ENCODE assay signal across 1 cellular context in the genomic region with DNA sequence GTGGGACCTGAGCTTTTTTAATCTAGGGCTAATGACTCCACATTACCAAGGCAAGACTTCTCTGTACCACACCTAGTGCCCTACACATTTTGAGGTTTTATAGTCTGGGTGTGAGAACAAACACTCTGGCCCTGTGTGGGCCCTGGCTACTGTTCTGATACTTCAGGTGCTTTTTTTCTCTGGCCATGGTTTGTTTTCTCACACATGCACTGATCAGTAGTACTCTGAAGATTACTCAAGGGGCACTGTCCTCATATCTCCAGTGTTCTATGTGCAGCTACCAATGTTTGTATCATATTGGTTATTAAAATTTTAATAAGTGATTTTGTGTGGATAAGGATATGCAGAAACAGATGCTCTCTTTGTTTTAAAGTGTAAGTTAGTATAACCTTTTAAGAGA.
TF ChIP-seq lines count a peak whose summit lies in the region.

No MANE protein-coding gene starts in this region.

TF ChIP-seq in HepG2, 621 proteins besides CTCF, POLR2A, EP300 and RAD21 (continued from another document):
- TF ChIP-seq, protein P1, sequence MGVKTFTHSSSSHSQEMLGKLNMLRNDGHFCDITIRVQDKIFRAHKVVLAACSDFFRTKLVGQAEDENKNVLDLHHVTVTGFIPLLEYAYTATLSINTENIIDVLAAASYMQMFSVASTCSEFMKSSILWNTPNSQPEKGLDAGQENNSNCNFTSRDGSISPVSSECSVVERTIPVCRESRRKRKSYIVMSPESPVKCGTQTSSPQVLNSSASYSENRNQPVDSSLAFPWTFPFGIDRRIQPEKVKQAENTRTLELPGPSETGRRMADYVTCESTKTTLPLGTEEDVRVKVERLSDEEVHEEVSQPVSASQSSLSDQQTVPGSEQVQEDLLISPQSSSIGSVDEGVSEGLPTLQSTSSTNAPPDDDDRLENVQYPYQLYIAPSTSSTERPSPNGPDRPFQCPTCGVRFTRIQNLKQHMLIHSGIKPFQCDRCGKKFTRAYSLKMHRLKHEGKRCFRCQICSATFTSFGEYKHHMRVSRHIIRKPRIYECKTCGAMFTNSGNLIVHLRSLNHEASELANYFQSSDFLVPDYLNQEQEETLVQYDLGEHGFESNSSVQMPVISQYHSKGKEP (CRISPR knock-in tag; IDR thresholded peaks at IDR 0.05) = no peak
- TF ChIP-seq, protein P2, sequence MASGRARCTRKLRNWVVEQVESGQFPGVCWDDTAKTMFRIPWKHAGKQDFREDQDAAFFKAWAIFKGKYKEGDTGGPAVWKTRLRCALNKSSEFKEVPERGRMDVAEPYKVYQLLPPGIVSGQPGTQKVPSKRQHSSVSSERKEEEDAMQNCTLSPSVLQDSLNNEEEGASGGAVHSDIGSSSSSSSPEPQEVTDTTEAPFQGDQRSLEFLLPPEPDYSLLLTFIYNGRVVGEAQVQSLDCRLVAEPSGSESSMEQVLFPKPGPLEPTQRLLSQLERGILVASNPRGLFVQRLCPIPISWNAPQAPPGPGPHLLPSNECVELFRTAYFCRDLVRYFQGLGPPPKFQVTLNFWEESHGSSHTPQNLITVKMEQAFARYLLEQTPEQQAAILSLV (CRISPR knock-in tag; IDR thresholded peaks at IDR 0.05; ENCODE audit: borderline replicate concordance) = no peak
- TF ChIP-seq GRHL1 (CRISPR knock-in tag; conservative IDR thresholded peaks at IDR 0.05) (no peak), SRSF1 (optimal IDR thresholded peaks at IDR 0.05; ENCODE audit: low read depth, low read length) (no peak), SKI (IDR thresholded peaks at IDR 0.05; ENCODE audit: partially characterized antibody) (no peak), PRMT3 (CRISPR knock-in tag; IDR thresholded peaks at IDR 0.05; ENCODE audit: borderline replicate concordance, low read depth) (no peak), XRCC5 (optimal IDR thresholded peaks at IDR 0.05; ENCODE audit: low read length) (no peak), JUNB (CRISPR knock-in tag; IDR thresholded peaks at IDR 0.05; ENCODE audit: borderline replicate concordance) (no peak), TAF15 (IDR thresholded peaks at IDR 0.05; ENCODE audit: low read depth, low read length, poor library complexity, severe bottlenecking) (no peak), ZNF101 (CRISPR knock-in tag; IDR thresholded peaks at IDR 0.05; ENCODE audit: borderline replicate concordance, low read depth) (no peak), ZNF543 (CRISPR knock-in tag; IDR thresholded peaks at IDR 0.05) (no peak)
- TF ChIP-seq, protein P3, sequence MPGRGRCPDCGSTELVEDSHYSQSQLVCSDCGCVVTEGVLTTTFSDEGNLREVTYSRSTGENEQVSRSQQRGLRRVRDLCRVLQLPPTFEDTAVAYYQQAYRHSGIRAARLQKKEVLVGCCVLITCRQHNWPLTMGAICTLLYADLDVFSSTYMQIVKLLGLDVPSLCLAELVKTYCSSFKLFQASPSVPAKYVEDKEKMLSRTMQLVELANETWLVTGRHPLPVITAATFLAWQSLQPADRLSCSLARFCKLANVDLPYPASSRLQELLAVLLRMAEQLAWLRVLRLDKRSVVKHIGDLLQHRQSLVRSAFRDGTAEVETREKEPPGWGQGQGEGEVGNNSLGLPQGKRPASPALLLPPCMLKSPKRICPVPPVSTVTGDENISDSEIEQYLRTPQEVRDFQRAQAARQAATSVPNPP (CRISPR knock-in tag; IDR thresholded peaks at IDR 0.05) = no peak
- TF ChIP-seq, protein P4, sequence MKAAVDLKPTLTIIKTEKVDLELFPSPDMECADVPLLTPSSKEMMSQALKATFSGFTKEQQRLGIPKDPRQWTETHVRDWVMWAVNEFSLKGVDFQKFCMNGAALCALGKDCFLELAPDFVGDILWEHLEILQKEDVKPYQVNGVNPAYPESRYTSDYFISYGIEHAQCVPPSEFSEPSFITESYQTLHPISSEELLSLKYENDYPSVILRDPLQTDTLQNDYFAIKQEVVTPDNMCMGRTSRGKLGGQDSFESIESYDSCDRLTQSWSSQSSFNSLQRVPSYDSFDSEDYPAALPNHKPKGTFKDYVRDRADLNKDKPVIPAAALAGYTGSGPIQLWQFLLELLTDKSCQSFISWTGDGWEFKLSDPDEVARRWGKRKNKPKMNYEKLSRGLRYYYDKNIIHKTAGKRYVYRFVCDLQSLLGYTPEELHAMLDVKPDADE (CRISPR knock-in tag; IDR thresholded peaks at IDR 0.05) = no peak
- TF ChIP-seq, protein P5, sequence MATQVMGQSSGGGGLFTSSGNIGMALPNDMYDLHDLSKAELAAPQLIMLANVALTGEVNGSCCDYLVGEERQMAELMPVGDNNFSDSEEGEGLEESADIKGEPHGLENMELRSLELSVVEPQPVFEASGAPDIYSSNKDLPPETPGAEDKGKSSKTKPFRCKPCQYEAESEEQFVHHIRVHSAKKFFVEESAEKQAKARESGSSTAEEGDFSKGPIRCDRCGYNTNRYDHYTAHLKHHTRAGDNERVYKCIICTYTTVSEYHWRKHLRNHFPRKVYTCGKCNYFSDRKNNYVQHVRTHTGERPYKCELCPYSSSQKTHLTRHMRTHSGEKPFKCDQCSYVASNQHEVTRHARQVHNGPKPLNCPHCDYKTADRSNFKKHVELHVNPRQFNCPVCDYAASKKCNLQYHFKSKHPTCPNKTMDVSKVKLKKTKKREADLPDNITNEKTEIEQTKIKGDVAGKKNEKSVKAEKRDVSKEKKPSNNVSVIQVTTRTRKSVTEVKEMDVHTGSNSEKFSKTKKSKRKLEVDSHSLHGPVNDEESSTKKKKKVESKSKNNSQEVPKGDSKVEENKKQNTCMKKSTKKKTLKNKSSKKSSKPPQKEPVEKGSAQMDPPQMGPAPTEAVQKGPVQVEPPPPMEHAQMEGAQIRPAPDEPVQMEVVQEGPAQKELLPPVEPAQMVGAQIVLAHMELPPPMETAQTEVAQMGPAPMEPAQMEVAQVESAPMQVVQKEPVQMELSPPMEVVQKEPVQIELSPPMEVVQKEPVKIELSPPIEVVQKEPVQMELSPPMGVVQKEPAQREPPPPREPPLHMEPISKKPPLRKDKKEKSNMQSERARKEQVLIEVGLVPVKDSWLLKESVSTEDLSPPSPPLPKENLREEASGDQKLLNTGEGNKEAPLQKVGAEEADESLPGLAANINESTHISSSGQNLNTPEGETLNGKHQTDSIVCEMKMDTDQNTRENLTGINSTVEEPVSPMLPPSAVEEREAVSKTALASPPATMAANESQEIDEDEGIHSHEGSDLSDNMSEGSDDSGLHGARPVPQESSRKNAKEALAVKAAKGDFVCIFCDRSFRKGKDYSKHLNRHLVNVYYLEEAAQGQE (IDR thresholded peaks at IDR 0.05; ENCODE audit: borderline replicate concordance in 1 of 2, low read depth in 1 of 2, low read length in 2 of 2) = no peak
